9 cellular contexts compared by ENCODE assay signal in the genomic region with DNA sequence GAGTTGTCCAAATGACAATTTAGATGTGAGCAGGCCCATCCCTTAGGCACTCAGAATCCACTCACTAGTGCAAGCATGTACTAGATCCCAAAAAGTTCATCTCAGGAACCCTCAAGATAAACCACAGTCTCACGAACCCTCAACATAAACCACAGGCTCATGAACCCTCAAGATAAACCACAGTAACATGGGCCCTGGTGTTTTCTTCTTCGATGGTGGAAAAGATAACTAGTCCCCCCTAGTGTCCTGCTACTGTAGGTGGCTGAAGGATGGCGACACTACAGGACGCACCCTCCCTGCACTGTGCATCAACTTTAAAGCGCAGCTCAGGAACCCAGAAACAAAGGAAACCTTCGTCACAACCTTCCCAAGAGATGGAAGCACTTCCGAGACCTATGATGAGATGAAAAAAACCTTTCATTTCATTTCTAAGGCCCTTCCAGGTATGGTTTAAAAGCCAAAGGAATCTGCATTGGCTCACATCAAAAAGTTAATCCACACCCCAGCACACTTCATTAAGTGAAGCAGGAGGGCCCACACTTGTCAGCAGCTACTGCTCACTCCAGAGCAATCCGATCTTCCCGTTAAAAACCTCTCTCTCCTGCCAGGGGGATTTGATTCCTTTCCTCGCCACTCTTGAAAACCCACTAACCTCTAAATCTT. TPM values are rescaled to one million over a fixed set of nuclear protein-coding genes. Genes with fewer than 3 reads are reported as not detected.
DNase-seq lines count a peak whose midpoint lies in the region; ATAC-seq and TF ChIP-seq lines count a peak whose summit lies in the region.
"Had no signal": no experiment of that assay in that cellular context is flagged by ENCODE, and none has a peak within 500 bp of the region (broad histone marks: within the 10 kb centered on the region; RNA-seq: fewer than 3 reads in every experiment).

No MANE protein-coding gene starts in this region.

- TF ChIP-seq CTCF in GM10248 (IDR thresholded peaks at IDR 0.05; ENCODE audit: control extremely low read depth, extremely low read depth, low read depth, missing control alignments) (peak; percentile 73), fibroblast of villous mesenchyme (IDR thresholded peaks at IDR 0.05; ENCODE audit: insufficient read depth, low read depth, low read length) (peak; percentile 36), prostate gland (IDR thresholded peaks at IDR 0.05) (peak in 3 of 4 experiments; percentile 9 to 22 (median 12))

- CTCF ChIA-PET in GM10248 (lab: Yijun Ruan, JAX), result interaction anchor here (1.2 to 6.2 kb wide), 7 partner anchors 10 to 616 kb away, joined by 3 to 38 read pairs (median 6); no protein-coding TSS in a partner anchor

- peak; percentile 28 for DNase-seq in GM10248 (ENCODE audit: extremely low spot score)
- peak; percentile 22 for DNase-seq in M059J (ENCODE audit: low read depth)
- peak; percentile 40 for DNase-seq in fibroblast of villous mesenchyme (ENCODE audit: low read depth)
- DNase-seq in prostate gland (ENCODE audit: low spot score), result no peak
- no peak for DNase-seq in stimulated activated CD4-positive, alpha-beta T cell treated with anti-CD3 and anti-CD28 coated beads, Interleukin-4, amount 100 ng/mL, for 1 hour
- DNase-seq: effector memory CD8-positive, alpha-beta T cell had no signal

- POLR2A ChIA-PET in GM10248 (lab: Yijun Ruan, JAX), result no interaction called here

- H3K27me3 ChIP-seq in prostate gland (replicated peaks; ENCODE audit: insufficient read depth), result no peaks in the 10 kb centered on the region

- H3K27ac ChIP-seq in prostate gland, result peak overlapping the region in 1 of 2 donors; percentile 24

- no peaks in the 10 kb centered on the region for H3K4me1 ChIP-seq in prostate gland (replicated peaks)

- H3K9me3 ChIP-seq in prostate gland, result no peaks in the 10 kb centered on the region

- no peak overlapping the region for H3K4me3 ChIP-seq in fibroblast of villous mesenchyme (ENCODE audit: low read depth, low read length)
- peak overlapping the region in 1 of 2 donors; percentile 3 for H3K4me3 ChIP-seq in prostate gland

- intact Hi-C loops in prostate gland (cut with DNase I), result loop anchor here (2.0 to 10.0 kb wide), 2 partner anchors 123 to 399 kb away; no protein-coding TSS in a partner anchor

- no peaks in the 10 kb centered on the region for H3K36me3 ChIP-seq in prostate gland

- TF ChIP-seq POLR2A in prostate gland (IDR thresholded peaks at IDR 0.05), result no peak

- WGBS in prostate gland, result 63% methylated on average over 10 of the region's 10 CpGs

- no peak for ATAC-seq in GM19023 (IDR thresholded peaks at IDR 0.05; ENCODE audit: unreplicated experiment)
- no peak for ATAC-seq in HG03521 (IDR thresholded peaks at IDR 0.05; ENCODE audit: unreplicated experiment)
- ATAC-seq in HG03196 (IDR thresholded peaks at IDR 0.05; ENCODE audit: unreplicated experiment), result no peak
- ATAC-seq: effector memory CD8-positive, alpha-beta T cell had no signal

RNA-seq across cellular contexts. Expression of a gene that starts 2.4 kb away (rescaled TPM):
- 1.2 and 3.4 TPM in 2 replicates for total RNA-seq in M059J (2014; rRNA removed; shearing (Covaris generic))
- total RNA-seq in fibroblast of villous mesenchyme (13.4 and 15.5 TPM in 2 replicates), prostate gland (10 to 100 TPM; 18.6 to 37.4 TPM)

Comparison
In these comparisons a context has a peak if more than half of its experiments do, and no peak if none do; other contexts are left out.
1. DNase-seq: peak in GM10248 (single experiment), M059J (single experiment) and fibroblast of villous mesenchyme (single experiment); none in prostate gland (single experiment) and stimulated activated CD4-positive, alpha-beta T cell treated with anti-CD3 and anti-CD28 coated beads, Interleukin-4, amount 100 ng/mL, for 1 hour (single experiment).
2. CTCF ChIP-seq: peak in every context shown above with its lines; median percentile 73 in GM10248; 36 in fibroblast of villous mesenchyme; 12 in prostate gland.